In genomic region chr9:87564706-87565335, GRCh38 we compare ENCODE assay signal across 26 cellular contexts.
DNase-seq lines count a peak whose midpoint lies in the region; ATAC-seq and TF ChIP-seq lines count a peak whose summit lies in the region.
"Had no signal": no experiment of that assay in that cellular context is flagged by ENCODE, and none has a peak within 500 bp of the region (broad histone marks: within the 10 kb centered on the region; RNA-seq: fewer than 3 reads in every experiment).

No MANE protein-coding gene starts in this region.

- no peak overlapping the region for H3K4me3 ChIP-seq in trophoblast cell (ENCODE audit: low read depth, low read length)
- H3K4me3 ChIP-seq: A549, GM23248, skin epidermis, upper lobe of left lung had no signal

- H3K23ac ChIP-seq in trophoblast cell (ENCODE audit: low read length), result no peak overlapping the region

- no peak overlapping the region for H3K4me3 Mint-ChIP-seq in Calu3 (ENCODE audit: low read depth, unreplicated experiment)
- H3K4me3 Mint-ChIP-seq in WTC11, result no peak overlapping the region
- H3K4me3 Mint-ChIP-seq in glutamatergic neuron (ENCODE audit: unreplicated experiment), result no peak overlapping the region
- no peak overlapping the region for H3K4me3 Mint-ChIP-seq in T-cell
- H3K4me3 Mint-ChIP-seq: activated CD8-positive, alpha-beta T cell treated with anti-CD3 and anti-CD28 coated beads for 36 hours; activated T-helper 17 cell treated with anti-CD3 and anti-CD28 coated beads, Interleukin-2, amount 50 U/mL, for 72 hours had no signal

- H4K12ac ChIP-seq in trophoblast cell (ENCODE audit: low read depth, low read length), result no peak overlapping the region

- no peak overlapping the region for H4K8ac ChIP-seq in trophoblast cell (ENCODE audit: low read depth, low read length)

- no peak overlapping the region for H3K18ac ChIP-seq in trophoblast cell (ENCODE audit: low read length)

- H3K4me2 ChIP-seq in trophoblast cell (ENCODE audit: low read length), result no peak overlapping the region
- H3K4me2 ChIP-seq: A549 had no signal

- POLR2A ChIA-PET in WTC11 (lab: Charles Lee), result no interaction called here
- POLR2A ChIA-PET in T-cell (lab: Charles Lee), result no interaction called here

- no peak overlapping the region for H3K9ac ChIP-seq in trophoblast cell (ENCODE audit: low read length)
- H3K9ac ChIP-seq: GM23248 had no signal

- H3K14ac ChIP-seq in trophoblast cell (ENCODE audit: low read length), result no peak overlapping the region

- H3K4me1 ChIP-seq in trophoblast cell (ENCODE audit: control insufficient read depth in 1 of 2, insufficient read depth in 2 of 2, low read length in 2 of 2), result peaks cover 17 to 32% of the 10 kb centered on the region in 2 experiments

- no peak overlapping the region for H2BK120ac ChIP-seq in trophoblast cell (ENCODE audit: insufficient read depth, low read length, poor library complexity)

- no peak overlapping the region for H2BK5ac ChIP-seq in trophoblast cell (ENCODE audit: low read depth, low read length, poor library complexity)

- H3K4ac ChIP-seq in trophoblast cell (ENCODE audit: low read depth, low read length), result no peak overlapping the region

- peaks cover 0 to 2% of the 10 kb centered on the region in 2 experiments for H3K36me3 ChIP-seq in trophoblast cell (ENCODE audit: control insufficient read depth in 1 of 2, insufficient read depth in 2 of 2, low read length in 2 of 2)
- H3K36me3 ChIP-seq: upper lobe of left lung had no signal

- H3K9me3 Mint-ChIP-seq in Calu3 (ENCODE audit: low read depth, unreplicated experiment), result peaks cover 4% of the 10 kb centered on the region
- peaks cover 6% of the 10 kb centered on the region; the same call in 1 of the 2 replicates for H3K9me3 Mint-ChIP-seq in WTC11
- peaks cover 12% of the 10 kb centered on the region for H3K9me3 Mint-ChIP-seq in glutamatergic neuron (ENCODE audit: unreplicated experiment)
- peaks cover 0 to 4% (median 0%) of the 10 kb centered on the region in 3 donors for H3K9me3 Mint-ChIP-seq in T-cell
- H3K9me3 Mint-ChIP-seq: activated CD8-positive, alpha-beta T cell treated with anti-CD3 and anti-CD28 coated beads for 36 hours; activated T-helper 17 cell treated with anti-CD3 and anti-CD28 coated beads, Interleukin-2, amount 50 U/mL, for 72 hours had no signal

- peaks cover 2% of the 10 kb centered on the region for H3K79me2 ChIP-seq in trophoblast cell (ENCODE audit: control insufficient read depth, insufficient read depth, low read length, poor library complexity)

- intact Hi-C loops in Calu3 (cut with micrococcal nuclease; ENCODE audit: unreplicated experiment), result no loop called here

- H2BK12ac ChIP-seq in trophoblast cell (ENCODE audit: low read length), result no peak overlapping the region

- no peaks in the 10 kb centered on the region for H3K27me3 ChIP-seq in trophoblast cell (ENCODE audit: insufficient read depth, low read length)
- H3K27me3 ChIP-seq: upper lobe of left lung had no signal

- DNase-seq in Calu3 (no peak), WTC11 (ENCODE audit: low spot score) (no peak), glutamatergic neuron (no peak), trophoblast cell (peak; percentile 57 to 69), NCI-H2081 (lab: John Stamatoyannopoulos, UW) (no peak), T-cell (no peak)
- DNase-seq: activated CD8-positive, alpha-beta T cell treated with anti-CD3 and anti-CD28 coated beads for 36 hours; activated naive CD4-positive, alpha-beta T cell treated with anti-CD3 and anti-CD28 coated beads, Interleukin-2, amount 50 U/mL, for 16 hours; amniotic stem cell; effector CD8-positive, alpha-beta T cell; foreskin fibroblast; GM23248; left cardiac atrium; mammary epithelial cell; NCI-H1092; NCI-H187 treated with DMSO at 0.1 percent for 48 hours; NCI-H526 treated with DMSO at 0.1 percent for 48 hours; SIG-M5; stimulated activated CD8-positive, alpha-beta memory T cell treated with anti-CD3 and anti-CD28 coated beads, Interleukin-4, amount 100 ng/mL, for 48 hours; upper lobe of left lung had no signal

- H3K4me1 Mint-ChIP-seq in Calu3 (ENCODE audit: low read depth, unreplicated experiment) (peaks cover 73% of the 10 kb centered on the region), WTC11 (peaks cover 57% of the 10 kb centered on the region), glutamatergic neuron (ENCODE audit: low read depth, unreplicated experiment) (peaks cover 49% of the 10 kb centered on the region), T-cell (no peaks in the 10 kb centered on the region)
- H3K4me1 Mint-ChIP-seq: activated T-helper 17 cell treated with anti-CD3 and anti-CD28 coated beads, Interleukin-2, amount 50 U/mL, for 72 hours had no signal

- H3K27ac Mint-ChIP-seq in Calu3 (ENCODE audit: unreplicated experiment) (peak overlapping the region; percentile 80), WTC11 (peak overlapping the region; percentile 57; the same call in 1 of the 2 replicates), glutamatergic neuron (ENCODE audit: unreplicated experiment) (peak overlapping the region; percentile 60), T-cell (no peak overlapping the region)
- H3K27ac Mint-ChIP-seq: activated CD8-positive, alpha-beta T cell treated with anti-CD3 and anti-CD28 coated beads for 36 hours; activated T-helper 17 cell treated with anti-CD3 and anti-CD28 coated beads, Interleukin-2, amount 50 U/mL, for 72 hours had no signal

- peak overlapping the region; percentile 65 for H3K27ac ChIP-seq in trophoblast cell (ENCODE audit: low read depth, low read length)
- H3K27ac ChIP-seq: A549, GM23248, upper lobe of left lung had no signal

- CTCF ChIA-PET in Calu3 (lab: Charles Lee), result interaction anchor here (0.8 kb wide), 1 partner anchor 35 kb away, joined by 3 read pairs; no protein-coding TSS in a partner anchor
- CTCF ChIA-PET in WTC11 (lab: Charles Lee), result no interaction called here
- CTCF ChIA-PET in T-cell (lab: Charles Lee), result no interaction called here

- no peaks in the 10 kb centered on the region for H3K9me3 ChIP-seq in trophoblast cell (ENCODE audit: insufficient read depth, low read depth, low read length)
- H3K9me3 ChIP-seq: A549, upper lobe of left lung had no signal

- H2AFZ ChIP-seq in trophoblast cell (ENCODE audit: insufficient read depth, low read length, poor library complexity), result no peak overlapping the region
- H2AFZ ChIP-seq: GM23248 had no signal

- H3K36me3 Mint-ChIP-seq in Calu3 (ENCODE audit: insufficient read depth, unreplicated experiment) (peaks cover 35% of the 10 kb centered on the region), WTC11 (peaks cover 28% of the 10 kb centered on the region), glutamatergic neuron (ENCODE audit: unreplicated experiment) (no peaks in the 10 kb centered on the region), T-cell (no peaks in the 10 kb centered on the region)

- BruUV-seq in Calu3 (replicated peaks; lab: Mats Ljungman, UMichigan), result no TSS peak

- no peak overlapping the region for H2AK5ac ChIP-seq in trophoblast cell (ENCODE audit: low read length)

- no CpG with 5 or more reads among the region's 8 CpGs for WGBS in trophoblast cell (ENCODE audit: extremely low coverage, insufficient coverage, insufficient read length)

- no peak for ATAC-seq in WTC11
- no peak for ATAC-seq in HG03039 (IDR thresholded peaks at IDR 0.05; ENCODE audit: unreplicated experiment)
- no peak for ATAC-seq in T-cell (replicated peaks in 1 of 4)
- ATAC-seq in HG03520 (IDR thresholded peaks at IDR 0.05; ENCODE audit: unreplicated experiment), result no peak
- ATAC-seq: A549; activated CD4-positive, CD25-positive, alpha-beta regulatory T cell treated with anti-CD3 and anti-CD28 coated beads, Interleukin-2, amount 50 U/mL, for 24 hours; activated CD8-positive, alpha-beta T cell treated with anti-CD3 and anti-CD28 coated beads for 36 hours; activated T-helper 17 cell treated with anti-CD3 and anti-CD28 coated beads, Interleukin-2, amount 50 U/mL, for 72 hours had no signal

- no peak overlapping the region for H4K91ac ChIP-seq in trophoblast cell (ENCODE audit: low read depth, low read length)

- H3K79me1 ChIP-seq in trophoblast cell (ENCODE audit: low read length), result peaks cover 2% of the 10 kb centered on the region

- H3K27me3 Mint-ChIP-seq in Calu3 (ENCODE audit: unreplicated experiment), result no peaks in the 10 kb centered on the region
- no peaks in the 10 kb centered on the region for H3K27me3 Mint-ChIP-seq in WTC11 (ENCODE audit: low read depth)
- peaks cover 8% of the 10 kb centered on the region for H3K27me3 Mint-ChIP-seq in glutamatergic neuron (ENCODE audit: unreplicated experiment)
- peaks cover 0 to 3% of the 10 kb centered on the region in 2 donors for H3K27me3 Mint-ChIP-seq in T-cell
- H3K27me3 Mint-ChIP-seq: activated CD8-positive, alpha-beta T cell treated with anti-CD3 and anti-CD28 coated beads for 36 hours had no signal

- TF ChIP-seq CTCF in Calu3 (IDR thresholded peaks at IDR 0.05; ENCODE audit: unreplicated experiment), result no peak
- no peak for TF ChIP-seq CTCF in WTC11 (IDR thresholded peaks at IDR 0.05)
- no peak for TF ChIP-seq CTCF in glutamatergic neuron (IDR thresholded peaks at IDR 0.05; ENCODE audit: partially characterized antibody, unreplicated experiment)

TF ChIP-seq in WTC11, 78 proteins besides CTCF, POLR2A, EP300 and RAD21 (continues in another document):
- no peak for TF ChIP-seq ATF2 (CRISPR knock-in tag; IDR thresholded peaks at IDR 0.05; ENCODE audit: borderline replicate concordance, low read depth)
- TF ChIP-seq, protein P1, sequence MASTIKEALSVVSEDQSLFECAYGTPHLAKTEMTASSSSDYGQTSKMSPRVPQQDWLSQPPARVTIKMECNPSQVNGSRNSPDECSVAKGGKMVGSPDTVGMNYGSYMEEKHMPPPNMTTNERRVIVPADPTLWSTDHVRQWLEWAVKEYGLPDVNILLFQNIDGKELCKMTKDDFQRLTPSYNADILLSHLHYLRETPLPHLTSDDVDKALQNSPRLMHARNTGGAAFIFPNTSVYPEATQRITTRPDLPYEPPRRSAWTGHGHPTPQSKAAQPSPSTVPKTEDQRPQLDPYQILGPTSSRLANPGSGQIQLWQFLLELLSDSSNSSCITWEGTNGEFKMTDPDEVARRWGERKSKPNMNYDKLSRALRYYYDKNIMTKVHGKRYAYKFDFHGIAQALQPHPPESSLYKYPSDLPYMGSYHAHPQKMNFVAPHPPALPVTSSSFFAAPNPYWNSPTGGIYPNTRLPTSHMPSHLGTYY (CRISPR knock-in tag; IDR thresholded peaks at IDR 0.05), result no peak

Comparison
In these comparisons a context has a peak if more than half of its experiments do, and no peak if none do; other contexts are left out.
1. DNase-seq: peak in trophoblast cell (2 of 2); none in Calu3 (single experiment), WTC11 (single experiment), glutamatergic neuron (single experiment), NCI-H2081 (0 of 2) and T-cell (0 of 34).
2. H3K27ac Mint-ChIP-seq: peak in Calu3 (single experiment), WTC11 (single experiment) and glutamatergic neuron (single experiment); none in T-cell (0 of 2).